In genomic region chr16:80576343-80576912, GRCh38 we compare ENCODE assay signal across 22 cellular contexts. TPM values are rescaled to one million over a fixed set of nuclear protein-coding genes. Genes with fewer than 3 reads are reported as not detected.
"Had no signal": no experiment of that assay in that cellular context is flagged by ENCODE, and none has a peak within 500 bp of the region (broad histone marks: within the 10 kb centered on the region; RNA-seq: fewer than 3 reads in every experiment).

No MANE protein-coding gene starts in this region.

- H3K4me3 ChIP-seq: SJSA1, SK-N-MC had no signal

- FAIRE-seq: RCC 7860 had no signal

- H3K27ac ChIP-seq: KMS-11, SJSA1, SK-N-MC had no signal

- H3K4me1 ChIP-seq: SJSA1 had no signal

- DNase-seq: Kasumi-1, MM.1S, NCI-H1092 treated with DMSO at 0.1 percent for 48 hours, NCI-H1436, NCI-H187 treated with DMSO at 0.1 percent for 48 hours, NCI-H2029 treated with DMSO at 0.1 percent for 48 hours, NCI-H2171, NCI-H226, NCI-H446, NCI-H510A, NCI-H524 treated with DMSO at 0.1 percent for 48 hours, NCI-H69, NCI-H774, Right ventricle myocardium superior, RPMI8226, SIG-M5 had no signal

- H3K36me3 ChIP-seq: SJSA1 had no signal

RNA-seq across cellular contexts. Expression of gene DYNLRB2, which starts 35.6 kb away (rescaled TPM):
- total RNA-seq: HT1080, M059J, SJSA1 had no signal
